24 cellular contexts compared by ENCODE assay signal in genomic region chr16:27462200-27462845, GRCh38.
DNase-seq lines count a peak whose midpoint lies in the region; ATAC-seq, FAIRE-seq and TF ChIP-seq lines count a peak whose summit lies in the region.
"Had no signal": no experiment of that assay in that cellular context is flagged by ENCODE, and none has a peak within 500 bp of the region (broad histone marks: within the 10 kb centered on the region; RNA-seq: fewer than 3 reads in every experiment).

No MANE protein-coding gene starts in this region.

- no peaks in the 10 kb centered on the region for H3K9me3 Mint-ChIP-seq in central memory CD8-positive, alpha-beta T cell
- H3K9me3 Mint-ChIP-seq: brain had no signal

- H3K4me3 Mint-ChIP-seq in central memory CD8-positive, alpha-beta T cell: peak overlapping the region; percentile 80
- H3K4me3 Mint-ChIP-seq: brain had no signal

- no peaks in the 10 kb centered on the region for H3K4me1 ChIP-seq in HepG2 (ENCODE audit: insufficient read depth, low read length)
- no peaks in the 10 kb centered on the region for H3K4me1 ChIP-seq in right lobe of liver
- no peaks in the 10 kb centered on the region for H3K4me1 ChIP-seq in osteoblast (ENCODE audit: insufficient read depth, low read length)
- H3K4me1 ChIP-seq in thyroid gland: peaks cover 0 to 7% of the 10 kb centered on the region in 2 donors
- H3K4me1 ChIP-seq: SJSA1 had no signal

- no peaks in the 10 kb centered on the region for H3K27me3 ChIP-seq in HepG2 (ENCODE audit: control insufficient read depth in 1 of 2, insufficient read depth in 2 of 2, low read length in 2 of 2)
- no peaks in the 10 kb centered on the region for H3K27me3 ChIP-seq in right lobe of liver
- no peaks in the 10 kb centered on the region for H3K27me3 ChIP-seq in osteoblast (ENCODE audit: insufficient read depth, low read length)
- no peaks in the 10 kb centered on the region for H3K27me3 ChIP-seq in thyroid gland
- H3K27me3 ChIP-seq: SJSA1, upper lobe of right lung had no signal

- no peak overlapping the region for H2AFZ ChIP-seq in HepG2 (ENCODE audit: low read length)
- H2AFZ ChIP-seq in osteoblast (ENCODE audit: low read length): no peak overlapping the region

- peak overlapping the region; percentile 65 for H3K27ac Mint-ChIP-seq in central memory CD8-positive, alpha-beta T cell (ENCODE audit: low read depth)
- H3K27ac Mint-ChIP-seq: progenitor cell of endocrine pancreas had no signal

- H4K20me1 ChIP-seq in HepG2 (ENCODE audit: insufficient read depth, low read length): no peaks in the 10 kb centered on the region
- no peaks in the 10 kb centered on the region for H4K20me1 ChIP-seq in osteoblast (ENCODE audit: insufficient read depth, low read length)

- POLR2A ChIA-PET in HepG2 (lab: Yijun Ruan, JAX): no interaction called here

- H3K79me2 ChIP-seq in HepG2 (ENCODE audit: insufficient read depth, low read length) (no peaks in the 10 kb centered on the region), osteoblast (ENCODE audit: insufficient read depth, low read length) (no peaks in the 10 kb centered on the region)

- BruUV-seq in HepG2 (replicated peaks; lab: Mats Ljungman, UMichigan): no TSS peak

- TF ChIP-seq EP300 in HepG2 (IDR thresholded peaks at IDR 0.05; ENCODE audit: low read depth in 2 of 2, low read length in 2 of 2): no peak
- TF ChIP-seq EP300 in HepG2 (CRISPR knock-in tag; IDR thresholded peaks at IDR 0.05; ENCODE audit: borderline replicate concordance): no peak

- no peak overlapping the region for H3K9ac ChIP-seq in HepG2 (ENCODE audit: insufficient read depth, low read depth, low read length)
- H3K9ac ChIP-seq: KMS-11 had no signal

- no peak for TF ChIP-seq RAD21 in HepG2 (CRISPR knock-in tag; IDR thresholded peaks at IDR 0.05)

- 99% methylated on average over 12 of the region's 18 CpGs for WGBS in HepG2 (ENCODE audit: low lambda C conversion rate)
- WGBS in right lobe of liver (ENCODE audit: insufficient coverage, low coverage, low lambda C conversion rate, missing lambda C conversion rate): 50% methylated on average over 1 of the region's 18 CpGs
- 88 to 93% methylated on average over 9 to 14 of the region's 18 CpGs for WGBS in thyroid gland, 2 donors

- FAIRE-seq in HepG2 (lab: Jason Lieb, UNC) (no peak), HTR-8/SVneo (lab: Jason Lieb, UNC) (no peak)
- FAIRE-seq: GM12892, RCC 7860 had no signal

- in situ Hi-C loops in HepG2 (cut with HindIII; ENCODE audit: extremely low pct_ligation_motif_present, low pct_unique_long_range_greater_than_20kb): no loop called here

- CTCF ChIA-PET in HepG2 (lab: Yijun Ruan, JAX; ENCODE audit: low intra/inter-chr PET ratio, low total read pairs): no interaction called here

- H3K4me3 ChIP-seq in HepG2 (replicated peaks in 1 of 3; ENCODE audit: insufficient read depth in 1 of 3, low read depth in 2 of 3, low read length in 3 of 3): no peak overlapping the region
- no peak overlapping the region for H3K4me3 ChIP-seq in right lobe of liver
- no peak overlapping the region for H3K4me3 ChIP-seq in osteoblast (ENCODE audit: insufficient read depth, low read length)
- H3K4me3 ChIP-seq in thyroid gland (replicated peaks in 1 of 3): no peak overlapping the region
- H3K4me3 ChIP-seq: lung, SJSA1, smooth muscle cell, upper lobe of right lung had no signal

- H3K27me3 Mint-ChIP-seq in central memory CD8-positive, alpha-beta T cell: no peaks in the 10 kb centered on the region
- H3K27me3 Mint-ChIP-seq: brain, progenitor cell of endocrine pancreas had no signal

- no peak overlapping the region for H3K4me2 ChIP-seq in HepG2 (ENCODE audit: low read depth, low read length)
- no peak overlapping the region for H3K4me2 ChIP-seq in osteoblast (ENCODE audit: insufficient read depth, low read length)
- H3K4me2 ChIP-seq: KMS-11, smooth muscle cell had no signal

- TF ChIP-seq CTCF in HepG2 (CRISPR knock-in tag; IDR thresholded peaks at IDR 0.05) (no peak), right lobe of liver (IDR thresholded peaks at IDR 0.05) (no peak), osteoblast (IDR thresholded peaks at IDR 0.05; ENCODE audit: extremely low read depth, low read depth, low read length) (no peak), thyroid gland (IDR thresholded peaks at IDR 0.05) (no peak)

- intact Hi-C loops in HepG2 (cut with micrococcal nuclease; ENCODE audit: unreplicated experiment): no loop called here
- intact Hi-C loops in right lobe of liver (cut with DNase I): loop anchor here in 1 of 2 donors (10.0 kb wide), 1 partner anchor 298 kb away; no protein-coding TSS in a partner anchor
- intact Hi-C loops in thyroid gland (cut with DNase I): loop anchor here (5.0 to 10.0 kb wide), 2 partner anchors 225 to 288 kb away; no protein-coding TSS in a partner anchor

- TF ChIP-seq POLR2A in HepG2 (IDR thresholded peaks at IDR 0.05; ENCODE audit: insufficient read depth in 1 of 2, low read depth in 2 of 2, low read length in 2 of 2): no peak
- TF ChIP-seq POLR2A in right lobe of liver (IDR thresholded peaks at IDR 0.05): no peak
- TF ChIP-seq POLR2A in thyroid gland (IDR thresholded peaks at IDR 0.05): no peak

- H3K36me3 ChIP-seq in HepG2 (replicated peaks in 1 of 2; ENCODE audit: control insufficient read depth in 1 of 2, insufficient read depth in 2 of 2, low read length in 2 of 2) (peaks cover 48 to 76% of the 10 kb centered on the region in 2 experiments), right lobe of liver (peaks cover 0 to 66% (median 11%) of the 10 kb centered on the region in 4 donors), osteoblast (ENCODE audit: insufficient read depth, low read length) (peaks cover 61% of the 10 kb centered on the region), thyroid gland (peaks cover 71 to 80% of the 10 kb centered on the region in 2 donors)

- peaks cover 56% of the 10 kb centered on the region for H3K4me1 Mint-ChIP-seq in central memory CD8-positive, alpha-beta T cell

- ATAC-seq in HepG2: no peak; the same call in 2 of the 3 replicates
- no peak for ATAC-seq in right lobe of liver
- ATAC-seq in central memory CD8-positive, alpha-beta T cell (replicated peaks; ENCODE audit: extremely low read depth, poor library complexity, severe bottlenecking): no peak
- no peak for ATAC-seq in GM21528 (IDR thresholded peaks at IDR 0.05; ENCODE audit: low FRiP score, unreplicated experiment)
- ATAC-seq: upper lobe of right lung had no signal

- H3K27ac ChIP-seq in HepG2 (ENCODE audit: extremely low read length, insufficient read depth, low read length): no peak overlapping the region
- no peak overlapping the region for H3K27ac ChIP-seq in right lobe of liver
- H3K27ac ChIP-seq in osteoblast (ENCODE audit: low read depth, low read length): no peak overlapping the region
- H3K27ac ChIP-seq in thyroid gland: no peak overlapping the region
- H3K27ac ChIP-seq: C4-2B, KMS-11, SJSA1 had no signal

- peaks cover 36% of the 10 kb centered on the region for H3K36me3 Mint-ChIP-seq in central memory CD8-positive, alpha-beta T cell (ENCODE audit: insufficient read depth)

- DNase-seq in HepG2 (ENCODE audit: low spot score): no peak
- no peak for DNase-seq in right lobe of liver
- DNase-seq in central memory CD8-positive, alpha-beta T cell (ENCODE audit: low spot score in 2 of 2): no peak
- peak; percentile 64 for DNase-seq in osteoblast (ENCODE audit: insufficient read length, low spot score, missing footprints)
- peak; percentile 31 to 39 for DNase-seq in thyroid gland
- DNase-seq in stimulated activated CD4-positive, alpha-beta T cell treated with anti-CD3 and anti-CD28 coated beads, Interleukin-4, amount 100 ng/mL, for 1 hour: no peak
- DNase-seq in HTR-8/SVneo (ENCODE audit: insufficient read length, low spot score): no peak
- DNase-seq: activated CD4-positive, alpha-beta T cell treated with anti-CD3 and anti-CD28 coated beads for 1 hour; activated CD8-positive, alpha-beta memory T cell treated with anti-CD3 and anti-CD28 coated beads for 24 hours; activated gamma-delta T cell; NCI-H1417; NCI-H2081 treated with DMSO at 0.1 percent for 48 hours; NCI-H345; upper lobe of right lung had no signal

- H3K9me3 ChIP-seq in HepG2 (ENCODE audit: low read length): no peaks in the 10 kb centered on the region
- H3K9me3 ChIP-seq in right lobe of liver: no peaks in the 10 kb centered on the region
- H3K9me3 ChIP-seq in osteoblast (ENCODE audit: low read depth, low read length): no peaks in the 10 kb centered on the region
- no peaks in the 10 kb centered on the region for H3K9me3 ChIP-seq in thyroid gland
- H3K9me3 ChIP-seq: SJSA1, upper lobe of right lung had no signal

TF ChIP-seq in HepG2, 621 proteins besides CTCF, POLR2A, EP300 and RAD21:
- TF ChIP-seq AGO2 (optimal IDR thresholded peaks at IDR 0.05; ENCODE audit: low read depth, low read length) (peak; percentile 54), ZBTB4 (CRISPR knock-in tag; IDR thresholded peaks at IDR 0.05; ENCODE audit: borderline replicate concordance) (no peak)

Comparison
In these comparisons a context has a peak if more than half of its experiments do, and no peak if none do; other contexts are left out.
1. DNase-seq: peak in osteoblast (single experiment) and thyroid gland (2 of 2); none in HepG2 (single experiment), right lobe of liver (0 of 3), central memory CD8-positive, alpha-beta T cell (0 of 2), stimulated activated CD4-positive, alpha-beta T cell treated with anti-CD3 and anti-CD28 coated beads, Interleukin-4, amount 100 ng/mL, for 1 hour (single experiment) and HTR-8/SVneo (single experiment).